Comparison of ENCODE assay signal across 9 cellular contexts in genomic region chr14:22221508-22221907, GRCh38.
DNase-seq lines count a peak whose midpoint lies in the region; ATAC-seq and TF ChIP-seq lines count a peak whose summit lies in the region.
"Had no signal": no experiment of that assay in that cellular context is flagged by ENCODE, and none has a peak within 500 bp of the region (broad histone marks: within the 10 kb centered on the region; RNA-seq: fewer than 3 reads in every experiment).

No MANE protein-coding gene starts in this region.

- H2BK120ac ChIP-seq in trophoblast cell (ENCODE audit: insufficient read depth, low read length, poor library complexity): no peak overlapping the region

- no peak overlapping the region for H3K14ac ChIP-seq in trophoblast cell (ENCODE audit: low read length)

- H3K27me3 Mint-ChIP-seq in activated CD4-positive, alpha-beta T cell treated with anti-CD3 and anti-CD28 coated beads, Interleukin-2, amount 10 ng/mL, durations not matched to agents 24 days and 14 days: no peaks in the 10 kb centered on the region

- H3K9ac ChIP-seq in trophoblast cell (ENCODE audit: low read length): no peak overlapping the region

- H3K36me3 ChIP-seq in trophoblast cell (ENCODE audit: control insufficient read depth in 1 of 2, insufficient read depth in 2 of 2, low read length in 2 of 2): no peaks in the 10 kb centered on the region
- H3K36me3 ChIP-seq: gastroesophageal sphincter had no signal

- H4K8ac ChIP-seq in trophoblast cell (ENCODE audit: low read depth, low read length): no peak overlapping the region

- no peak for ATAC-seq in HG03521 (IDR thresholded peaks at IDR 0.05; ENCODE audit: unreplicated experiment)
- ATAC-seq: gastroesophageal sphincter had no signal

- DNase-seq in activated CD4-positive, alpha-beta T cell treated with anti-CD3 and anti-CD28 coated beads, Interleukin-2, amount 10 ng/mL, durations not matched to agents 24 days and 14 days: peak; percentile 54
- DNase-seq in activated CD4-positive, alpha-beta T cell treated with anti-CD3 and anti-CD28 coated beads for 4 hours: no peak
- peak; percentile 37 for DNase-seq in amniotic epithelial cell (ENCODE audit: low read depth)
- peak; percentile 11 to 65 for DNase-seq in trophoblast cell
- no peak for DNase-seq in pons (ENCODE audit: low spot score)
- DNase-seq in UCSD-AML1 (lab: John Stamatoyannopoulos, UW; ENCODE audit: unreplicated experiment): no peak

- no peak overlapping the region for H4K91ac ChIP-seq in trophoblast cell (ENCODE audit: low read depth, low read length)

- intact Hi-C loops in activated CD4-positive, alpha-beta T cell treated with anti-CD3 and anti-CD28 coated beads, Interleukin-2, amount 10 ng/mL, durations not matched to agents 24 days and 14 days (cut with micrococcal nuclease): no loop called here

- H3K4me2 ChIP-seq in trophoblast cell (ENCODE audit: low read length): no peak overlapping the region

- H3K4me3 ChIP-seq in trophoblast cell (ENCODE audit: low read depth, low read length): no peak overlapping the region
- H3K4me3 ChIP-seq: gastroesophageal sphincter had no signal

- H2AFZ ChIP-seq in trophoblast cell (ENCODE audit: insufficient read depth, low read length, poor library complexity): no peak overlapping the region

- H3K4me3 Mint-ChIP-seq in activated CD4-positive, alpha-beta T cell treated with anti-CD3 and anti-CD28 coated beads, Interleukin-2, amount 10 ng/mL, durations not matched to agents 24 days and 14 days: peak overlapping the region; percentile 71

- H3K4ac ChIP-seq in trophoblast cell (ENCODE audit: low read depth, low read length): no peak overlapping the region

- no peaks in the 10 kb centered on the region for H3K4me1 Mint-ChIP-seq in activated CD4-positive, alpha-beta T cell treated with anti-CD3 and anti-CD28 coated beads, Interleukin-2, amount 10 ng/mL, durations not matched to agents 24 days and 14 days

- no peaks in the 10 kb centered on the region for H3K9me3 Mint-ChIP-seq in activated CD4-positive, alpha-beta T cell treated with anti-CD3 and anti-CD28 coated beads, Interleukin-2, amount 10 ng/mL, durations not matched to agents 24 days and 14 days

- no peak overlapping the region for H3K27ac ChIP-seq in trophoblast cell (ENCODE audit: low read depth, low read length)
- H3K27ac ChIP-seq: gastroesophageal sphincter had no signal

- H2BK5ac ChIP-seq in trophoblast cell (ENCODE audit: low read depth, low read length, poor library complexity): no peak overlapping the region

- H3K27me3 ChIP-seq in trophoblast cell (ENCODE audit: insufficient read depth, low read length): no peaks in the 10 kb centered on the region
- H3K27me3 ChIP-seq: gastroesophageal sphincter had no signal

- no peak overlapping the region for H2BK12ac ChIP-seq in trophoblast cell (ENCODE audit: low read length)

- H3K27ac Mint-ChIP-seq in activated CD4-positive, alpha-beta T cell treated with anti-CD3 and anti-CD28 coated beads, Interleukin-2, amount 10 ng/mL, durations not matched to agents 24 days and 14 days: peak overlapping the region; percentile 34

- no peak overlapping the region for H2AK5ac ChIP-seq in trophoblast cell (ENCODE audit: low read length)

- WGBS in trophoblast cell (ENCODE audit: extremely low coverage, insufficient coverage, insufficient read length): no CpG with 5 or more reads among the region's 3 CpGs

- H3K4me1 ChIP-seq in trophoblast cell (ENCODE audit: control insufficient read depth in 1 of 2, insufficient read depth in 2 of 2, low read length in 2 of 2): no peaks in the 10 kb centered on the region
- H3K4me1 ChIP-seq: gastroesophageal sphincter had no signal

- TF ChIP-seq CTCF in LNCAP (IDR thresholded peaks at IDR 0.05): peak; percentile 50

- H3K23ac ChIP-seq in trophoblast cell (ENCODE audit: low read length): no peak overlapping the region

- no peaks in the 10 kb centered on the region for H3K36me3 Mint-ChIP-seq in activated CD4-positive, alpha-beta T cell treated with anti-CD3 and anti-CD28 coated beads, Interleukin-2, amount 10 ng/mL, durations not matched to agents 24 days and 14 days (ENCODE audit: low read depth)

- no peak overlapping the region for H4K12ac ChIP-seq in trophoblast cell (ENCODE audit: low read depth, low read length)

- H3K79me2 ChIP-seq in trophoblast cell (ENCODE audit: control insufficient read depth, insufficient read depth, low read length, poor library complexity): no peaks in the 10 kb centered on the region

- H3K79me1 ChIP-seq in trophoblast cell (ENCODE audit: low read length): no peaks in the 10 kb centered on the region

- H3K9me3 ChIP-seq in trophoblast cell (ENCODE audit: insufficient read depth, low read depth, low read length): no peaks in the 10 kb centered on the region
- H3K9me3 ChIP-seq: gastroesophageal sphincter had no signal

- H3K18ac ChIP-seq in trophoblast cell (ENCODE audit: low read length): no peak overlapping the region

Comparison
In these comparisons a context has a peak if more than half of its experiments do, and no peak if none do; other contexts are left out.
1. DNase-seq: peak in activated CD4-positive, alpha-beta T cell treated with anti-CD3 and anti-CD28 coated beads, Interleukin-2, amount 10 ng/mL, durations not matched to agents 24 days and 14 days (single experiment), amniotic epithelial cell (single experiment) and trophoblast cell (2 of 2); none in activated CD4-positive, alpha-beta T cell treated with anti-CD3 and anti-CD28 coated beads for 4 hours (0 of 2), pons (single experiment) and UCSD-AML1 (single experiment).